Comparison of ENCODE assay signal across 13 cellular contexts in genomic region chr5:61177716-61178115, GRCh38. TPM values are rescaled to one million over a fixed set of nuclear protein-coding genes. Genes with fewer than 3 reads are reported as not detected.
DNase-seq lines count a peak whose midpoint lies in the region; ATAC-seq and TF ChIP-seq lines count a peak whose summit lies in the region.
"Had no signal": no experiment of that assay in that cellular context is flagged by ENCODE, and none has a peak within 500 bp of the region (broad histone marks: within the 10 kb centered on the region; RNA-seq: fewer than 3 reads in every experiment).

No MANE protein-coding gene starts in this region.

- no peaks in the 10 kb centered on the region for H3K36me3 Mint-ChIP-seq in MCF 10A (ENCODE audit: insufficient read depth, unreplicated experiment)
- H3K36me3 Mint-ChIP-seq: type B pancreatic cell had no signal

- peak; percentile 93 for ATAC-seq in GM19328 (IDR thresholded peaks at IDR 0.05; ENCODE audit: unreplicated experiment)
- peak; percentile 91 for ATAC-seq in HG02763 (IDR thresholded peaks at IDR 0.05; ENCODE audit: unreplicated experiment)
- peak; percentile 86 for ATAC-seq in HG03520 (IDR thresholded peaks at IDR 0.05; ENCODE audit: unreplicated experiment)
- ATAC-seq in Right ventricle myocardium inferior: no peak

- BruUV-seq in MCF 10A (replicated peaks; lab: Mats Ljungman, UMichigan) (no TSS peak), A673 (replicated peaks; lab: Mats Ljungman, UMichigan) (no TSS peak)

- H3K4me1 Mint-ChIP-seq in MCF 10A (ENCODE audit: insufficient read depth, unreplicated experiment): no peaks in the 10 kb centered on the region

- TF ChIP-seq CTCF in GM10248 (IDR thresholded peaks at IDR 0.05; ENCODE audit: control extremely low read depth, extremely low read depth, low read depth, missing control alignments) (no peak), MCF 10A (IDR thresholded peaks at IDR 0.05; ENCODE audit: unreplicated experiment) (no peak), coronary artery (IDR thresholded peaks at IDR 0.05) (no peak), A673 (conservative IDR thresholded peaks at IDR 0.05; ENCODE audit: low read depth, low read length) (no peak)

- no peaks in the 10 kb centered on the region for H3K9me3 ChIP-seq in A673 (ENCODE audit: low read depth, low read length, poor library complexity, severe bottlenecking)

- DNase-seq in GM10248 (ENCODE audit: extremely low spot score) (peak; percentile 53), MCF 10A (ENCODE audit: unreplicated experiment) (no peak), coronary artery (ENCODE audit: low spot score) (no peak), Right ventricle myocardium inferior (ENCODE audit: missing footprints) (no peak), A673 (ENCODE audit: low spot score) (no peak)
- DNase-seq: activated B cell treated with CpG ODN at 0.5 μM for 24 hours; activated naive CD4-positive, alpha-beta T cell; mesendoderm had no signal

- H3K27ac Mint-ChIP-seq in MCF 10A (ENCODE audit: low read depth, unreplicated experiment): no peak overlapping the region
- H3K27ac Mint-ChIP-seq: activated B cell treated with CpG ODN at 0.5 μM for 24 hours, type B pancreatic cell had no signal

- POLR2A ChIA-PET in GM10248 (lab: Yijun Ruan, JAX): interaction anchor here (0.6 kb wide), 1 partner anchor 14 kb away, joined by 3 read pairs; no protein-coding TSS in a partner anchor
- POLR2A ChIA-PET in MCF 10A (lab: Yijun Ruan, JAX): interaction anchor here (1.5 kb wide), 1 partner anchor 15 kb away, joined by 3 read pairs; no protein-coding TSS in a partner anchor
- POLR2A ChIA-PET in A673 (lab: Charles Lee; ENCODE audit: low non-redundant PET): no interaction called here

- H3K9me3 Mint-ChIP-seq in MCF 10A (ENCODE audit: unreplicated experiment): no peaks in the 10 kb centered on the region
- H3K9me3 Mint-ChIP-seq: activated B cell treated with CpG ODN at 0.5 μM for 24 hours, type B pancreatic cell had no signal

- CTCF ChIA-PET in GM10248 (lab: Yijun Ruan, JAX): interaction anchor here (1.2 to 1.4 kb wide), 2 partner anchors 8 to 9 kb away, joined by 3 to 6 read pairs; no protein-coding TSS in a partner anchor
- CTCF ChIA-PET in MCF 10A (lab: Yijun Ruan, JAX): interaction anchor here (0.5 to 1.1 kb wide), 3 partner anchors 23 to 153 kb away, joined by 3 to 4 read pairs (median 3); no protein-coding TSS in a partner anchor
- CTCF ChIA-PET in A673 (lab: Charles Lee): no interaction called here

- intact Hi-C loops in MCF 10A (cut with micrococcal nuclease) (no loop called here), Right ventricle myocardium inferior (cut with DNase I) (no loop called here), A673 (cut with micrococcal nuclease; ENCODE audit: unreplicated experiment) (no loop called here)

- no peaks in the 10 kb centered on the region for H3K27me3 Mint-ChIP-seq in MCF 10A (ENCODE audit: insufficient read depth, unreplicated experiment)
- H3K27me3 Mint-ChIP-seq: activated B cell treated with CpG ODN at 0.5 μM for 24 hours, type B pancreatic cell had no signal

- H3K36me3 ChIP-seq in A673 (ENCODE audit: insufficient read depth, low read length, poor library complexity, severe bottlenecking): no peaks in the 10 kb centered on the region

- H3K4me3 ChIP-seq in coronary artery: no peak overlapping the region
- no peak overlapping the region for H3K4me3 ChIP-seq in A673 (ENCODE audit: low read depth, low read length, poor library complexity, severe bottlenecking)

- H3K27ac ChIP-seq in coronary artery (no peak overlapping the region), A673 (ENCODE audit: low read depth, low read length, poor library complexity, severe bottlenecking) (no peak overlapping the region)
- H3K27ac ChIP-seq: HL-60 had no signal

- no peaks in the 10 kb centered on the region for H3K4me1 ChIP-seq in A673 (ENCODE audit: insufficient read depth, low read length, poor library complexity, severe bottlenecking)

- H3K4me3 Mint-ChIP-seq in MCF 10A (ENCODE audit: unreplicated experiment): no peak overlapping the region
- H3K4me3 Mint-ChIP-seq: activated B cell treated with CpG ODN at 0.5 μM for 24 hours, type B pancreatic cell had no signal

- H3K27me3 ChIP-seq in A673 (replicated peaks; ENCODE audit: insufficient read depth, low read depth, low read length, poor library complexity): no peaks in the 10 kb centered on the region

RNA-seq across cellular contexts. Expression of gene SMIM15, which starts 15.4 kb away (rescaled TPM):
- 92.5 and 95.8 TPM in 2 replicates for total RNA-seq in MCF 10A (2022)
- total RNA-seq in Right ventricle myocardium inferior: 24.1 TPM
- 78.7 and 93.5 TPM in 2 replicates for total RNA-seq in A673 (2021)
